In genomic region chr2:31033032-31033431, GRCh38 we compare ENCODE assay signal across 2 cellular contexts.
TF ChIP-seq lines count a peak whose summit lies in the region.

No MANE protein-coding gene starts in this region.

TF ChIP-seq in SK-N-SH, 30 proteins besides CTCF, POLR2A, EP300 and RAD21 (continued from another document):
- no peak for TF ChIP-seq USF1 (IDR thresholded peaks at IDR 0.05; ENCODE audit: borderline replicate concordance, low read depth)
- TF ChIP-seq RCOR1 (IDR thresholded peaks at IDR 0.05; ENCODE audit: low read length): no peak
- no peak for TF ChIP-seq MXI1 (IDR thresholded peaks at IDR 0.05; ENCODE audit: low read depth, low read length)
- no peak for TF ChIP-seq YY1 (IDR thresholded peaks at IDR 0.05; ENCODE audit: low read depth)
- no peak for TF ChIP-seq CHD2 (IDR thresholded peaks at IDR 0.05; ENCODE audit: low read length, partially characterized antibody)
- TF ChIP-seq GATA2 (CRISPR knock-in tag; IDR thresholded peaks at IDR 0.05): no peak
- no peak for TF ChIP-seq SMC3 (IDR thresholded peaks at IDR 0.05; ENCODE audit: low read depth, low read length)
- TF ChIP-seq ELF1 (IDR thresholded peaks at IDR 0.05): no peak

TF ChIP-seq in SK-N-SH treated with all-trans-retinoic acid at 6 μM for 48 hours, 23 proteins besides CTCF, POLR2A, EP300 and RAD21 (continued from another document):
- no peak for TF ChIP-seq ZC3H10 (CRISPR knock-in tag; IDR thresholded peaks at IDR 0.05)
